In the genomic region with DNA sequence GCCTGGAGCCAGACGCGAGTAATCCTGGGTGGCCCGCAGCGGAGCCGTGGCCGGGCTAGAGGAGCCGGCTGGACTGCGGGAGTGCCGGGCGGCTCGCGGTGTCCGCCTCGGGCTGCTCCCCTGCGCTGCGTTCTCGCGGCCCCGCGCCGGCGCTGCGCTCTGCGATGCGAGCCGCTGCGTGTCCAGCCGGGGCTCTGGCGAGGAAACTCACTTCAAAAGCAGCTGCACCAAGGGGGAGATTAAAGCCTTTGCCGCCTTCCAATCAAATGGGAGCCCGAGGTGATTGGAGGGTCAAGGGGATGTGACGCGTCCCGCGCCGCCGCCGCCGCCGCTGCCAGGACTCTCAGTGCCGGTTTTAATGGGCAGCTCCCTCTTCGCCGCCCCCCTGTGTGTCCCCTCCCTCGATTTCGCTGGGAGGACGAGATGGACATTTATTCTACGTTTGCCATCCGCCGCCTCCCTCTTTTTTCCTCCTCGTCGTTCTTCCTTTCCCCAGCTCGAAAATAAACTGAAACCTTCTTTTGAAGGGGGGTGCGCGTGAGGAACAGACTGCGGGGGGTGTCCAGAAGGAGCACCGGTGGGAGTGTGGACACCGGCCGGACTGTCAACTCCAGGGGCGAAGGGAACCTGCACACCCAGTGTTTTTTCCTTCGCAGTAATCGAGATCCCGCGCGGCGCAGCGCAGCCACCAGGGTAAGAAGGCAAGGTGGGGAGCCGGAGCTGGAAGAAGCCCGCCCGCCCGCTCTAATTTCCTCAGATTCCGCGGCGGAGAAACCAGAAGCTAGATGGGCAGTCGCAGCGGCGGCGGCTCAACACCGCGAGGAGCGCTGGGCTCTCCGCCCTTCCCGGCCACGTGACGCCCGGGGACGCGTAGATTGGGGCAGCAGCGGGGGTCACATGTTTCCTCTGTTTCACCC, we compare ENCODE assay signal across 8 cellular contexts. TPM values are rescaled to one million over a fixed set of nuclear protein-coding genes. Genes with fewer than 3 reads are reported as not detected.
A peak's percentile ranks its signal among the peaks of the same experiment; 100 is the strongest.
DNase-seq lines count a peak whose midpoint lies in the region; ATAC-seq and TF ChIP-seq lines count a peak whose summit lies in the region.

A gene with protein sequence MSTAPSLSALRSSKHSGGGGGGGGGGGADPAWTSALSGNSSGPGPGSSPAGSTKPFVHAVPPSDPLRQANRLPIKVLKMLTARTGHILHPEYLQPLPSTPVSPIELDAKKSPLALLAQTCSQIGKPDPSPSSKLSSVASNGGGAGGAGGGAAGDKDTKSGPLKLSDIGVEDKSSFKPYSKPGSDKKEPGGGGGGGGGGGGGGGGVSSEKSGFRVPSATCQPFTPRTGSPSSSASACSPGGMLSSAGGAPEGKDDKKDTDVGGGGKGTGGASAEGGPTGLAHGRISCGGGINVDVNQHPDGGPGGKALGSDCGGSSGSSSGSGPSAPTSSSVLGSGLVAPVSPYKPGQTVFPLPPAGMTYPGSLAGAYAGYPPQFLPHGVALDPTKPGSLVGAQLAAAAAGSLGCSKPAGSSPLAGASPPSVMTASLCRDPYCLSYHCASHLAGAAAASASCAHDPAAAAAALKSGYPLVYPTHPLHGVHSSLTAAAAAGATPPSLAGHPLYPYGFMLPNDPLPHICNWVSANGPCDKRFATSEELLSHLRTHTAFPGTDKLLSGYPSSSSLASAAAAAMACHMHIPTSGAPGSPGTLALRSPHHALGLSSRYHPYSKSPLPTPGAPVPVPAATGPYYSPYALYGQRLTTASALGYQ (minus strand): TSS at position 196 of the 917 bp plus-strand sequence. CDS start 345 bp downstream, outside the sequence.

- H3K27me3 ChIP-seq in effector memory CD4-positive, alpha-beta T cell (replicated peaks; ENCODE audit: control insufficient read depth, insufficient read depth, low read length, poor library complexity, severe bottlenecking), result peaks cover 65% of the 10 kb centered on the region
- H3K27me3 ChIP-seq in right lobe of liver, result no peaks in the 10 kb centered on the region

- peak within 1 kb of the TSS; percentile 74 for H3K4me3 ChIP-seq in effector memory CD4-positive, alpha-beta T cell (ENCODE audit: insufficient read depth, low read depth, low read length, poor library complexity, severe bottlenecking)
- peak within 1 kb of the TSS; percentile 86 to 95 (median 92) for H3K4me3 ChIP-seq in right lobe of liver

- TF ChIP-seq CTCF in right lobe of liver (IDR thresholded peaks at IDR 0.05), result peak in 3 of 4 donors; percentile 5 to 40 (median 7)

- WGBS in right lobe of liver (ENCODE audit: insufficient coverage, low coverage, low lambda C conversion rate, missing lambda C conversion rate), result under 1% methylated on average over 33 of the region's 88 CpGs

- TF ChIP-seq POLR2A in right lobe of liver (IDR thresholded peaks at IDR 0.05), result peak; percentile 96

- H3K36me3 ChIP-seq in effector memory CD4-positive, alpha-beta T cell (ENCODE audit: control insufficient read depth, insufficient read depth, low read length), result no peaks in the 10 kb centered on the region
- peaks cover 0 to 6% (median 0%) of the 10 kb centered on the region in 4 donors for H3K36me3 ChIP-seq in right lobe of liver

- H3K27ac ChIP-seq in effector memory CD4-positive, alpha-beta T cell (ENCODE audit: insufficient read depth, low read length, poor library complexity, severe bottlenecking), result no peak within 1 kb of the TSS
- peak within 1 kb of the TSS; percentile 92 to 97 (median 93) for H3K27ac ChIP-seq in right lobe of liver

- no peaks in the 10 kb centered on the region for H3K9me3 ChIP-seq in effector memory CD4-positive, alpha-beta T cell (ENCODE audit: control insufficient read depth, low read length)
- no peaks in the 10 kb centered on the region for H3K9me3 ChIP-seq in right lobe of liver

- intact Hi-C loops in right lobe of liver (cut with DNase I), result loop anchor here (5.0 to 10.0 kb wide), 4 partner anchors 193 to 1145 kb away; no protein-coding TSS in a partner anchor

- DNase-seq in activated naive CD4-positive, alpha-beta T cell treated with Interleukin-2 at 50 U/mL for 16 hours, result peak; percentile 44
- DNase-seq in activated naive CD4-positive, alpha-beta T cell treated with anti-CD3 and anti-CD28 coated beads, Interleukin-2, amount 50 U/mL, for 16 hours, result no peak
- DNase-seq in NCI-H146 treated with DMSO at 0.1 percent for 48 hours (lab: John Stamatoyannopoulos, UW; ENCODE audit: unreplicated experiment), result peak; percentile 93
- peak; percentile 94 for DNase-seq in T1000 (lab: John Stamatoyannopoulos, UW)
- DNase-seq in effector memory CD4-positive, alpha-beta T cell, result no peak
- peak; percentile 97 to 98 (median 98) for DNase-seq in right lobe of liver
- peak; percentile 74 for DNase-seq in stimulated activated CD8-positive, alpha-beta memory T cell treated with anti-CD3 and anti-CD28 coated beads, Interleukin-4, amount 100 ng/mL, for 48 hours

- peaks cover 26% of the 10 kb centered on the region for H3K4me1 ChIP-seq in effector memory CD4-positive, alpha-beta T cell (ENCODE audit: control insufficient read depth, insufficient read depth, low read length, poor library complexity, severe bottlenecking)
- H3K4me1 ChIP-seq in right lobe of liver, result peaks cover 0 to 6% (median 2%) of the 10 kb centered on the region in 4 donors

- ATAC-seq in HG02763 (IDR thresholded peaks at IDR 0.05; ENCODE audit: unreplicated experiment) (peak; percentile 59), right lobe of liver (peak; percentile 72 to 81 (median 76))

RNA-seq across cellular contexts. Expression of the gene that starts here (rescaled TPM):
- 1 to 10 TPM; 2.9 to 7.1 (median 5.4) TPM for total RNA-seq in right lobe of liver

Comparison
In these comparisons a context has a peak if more than half of its experiments do, and no peak if none do; other contexts are left out.
1. DNase-seq: peak in activated naive CD4-positive, alpha-beta T cell treated with Interleukin-2 at 50 U/mL for 16 hours (single experiment), NCI-H146 treated with DMSO at 0.1 percent for 48 hours (single experiment), T1000 (single experiment), right lobe of liver (3 of 3) and stimulated activated CD8-positive, alpha-beta memory T cell treated with anti-CD3 and anti-CD28 coated beads, Interleukin-4, amount 100 ng/mL, for 48 hours (single experiment); none in activated naive CD4-positive, alpha-beta T cell treated with anti-CD3 and anti-CD28 coated beads, Interleukin-2, amount 50 U/mL, for 16 hours (single experiment) and effector memory CD4-positive, alpha-beta T cell (0 of 3).